In the genomic region with DNA sequence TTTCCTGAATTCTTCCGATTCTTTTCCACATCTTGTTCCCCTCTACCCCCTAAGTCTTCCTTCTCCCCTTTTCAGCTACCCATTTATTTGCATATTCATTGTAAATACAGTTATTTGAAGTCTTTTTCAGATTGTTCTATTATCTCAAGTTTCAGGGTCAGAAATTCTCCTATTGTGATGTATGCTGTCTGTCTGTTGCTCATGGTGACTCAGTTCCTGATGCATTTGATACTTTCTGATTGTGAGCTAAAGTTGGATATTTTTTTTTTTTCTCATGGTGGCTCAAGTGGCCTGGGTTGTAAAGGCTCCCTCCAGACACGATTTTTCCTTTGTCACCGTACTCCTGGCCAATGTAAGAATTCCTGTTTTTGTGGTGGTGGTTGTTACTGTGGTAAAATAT, we compare ENCODE assay signal across 14 cellular contexts. TPM values are rescaled to one million over a fixed set of nuclear protein-coding genes. Genes with fewer than 3 reads are reported as not detected.
DNase-seq lines count a peak whose midpoint lies in the region; ATAC-seq, FAIRE-seq and TF ChIP-seq lines count a peak whose summit lies in the region.
"Had no signal": no experiment of that assay in that cellular context is flagged by ENCODE, and none has a peak within 500 bp of the region (broad histone marks: within the 10 kb centered on the region; RNA-seq: fewer than 3 reads in every experiment).

No MANE protein-coding gene starts in this region.

- intact Hi-C loops in endothelial cell of umbilical vein (cut with micrococcal nuclease) (loop anchor here (2.0 kb wide), 1 partner anchor 63 kb away; no protein-coding TSS in a partner anchor), psoas muscle (cut with DNase I) (no loop called here)

- 76 to 85% (median 82%) methylated on average over 3 of the region's 3 CpGs for WGBS in psoas muscle, 3 donors

- H3K27ac ChIP-seq in SJSA1 (peak overlapping the region; percentile 39), endothelial cell of umbilical vein (ENCODE audit: insufficient read depth, low read depth, low read length) (peak overlapping the region; percentile 96), psoas muscle (no peak overlapping the region)
- H3K27ac ChIP-seq: left lung had no signal

- peak; percentile 89 for FAIRE-seq in endothelial cell of umbilical vein (lab: Jason Lieb, UNC)

- peak overlapping the region; percentile 59 for H3K9ac ChIP-seq in endothelial cell of umbilical vein (replicated peaks; ENCODE audit: extremely low read depth, insufficient read depth, low read length)

- no TSS peak for BruUV-seq in endothelial cell of umbilical vein (replicated peaks; lab: Mats Ljungman, UMichigan)

- POLR2A ChIA-PET in endothelial cell of umbilical vein (lab: Charles Lee): interaction anchor here (1.8 kb wide), 1 partner anchor 36 kb away, joined by 6 read pairs; a partner anchor contains a TSS

- H3K4me3 ChIP-seq in SJSA1 (no peak overlapping the region), endothelial cell of umbilical vein (replicated peaks in 1 of 3; ENCODE audit: insufficient read depth in 1 of 3, low read depth in 1 of 3, low read length in 3 of 3) (no peak overlapping the region), psoas muscle (no peak overlapping the region)
- H3K4me3 ChIP-seq: left lung had no signal

- H3K4me2 ChIP-seq in endothelial cell of umbilical vein (ENCODE audit: insufficient read depth, low read length): peak overlapping the region; percentile 71

- no peak overlapping the region for H3K4me3 Mint-ChIP-seq in immature natural killer cell
- H3K4me3 Mint-ChIP-seq: nephron, WTC11 had no signal

- no peaks in the 10 kb centered on the region for H3K9me1 ChIP-seq in endothelial cell of umbilical vein (replicated peaks; ENCODE audit: control insufficient read depth, extremely low read depth, insufficient read depth, low read length)

- no peak for TF ChIP-seq POLR2A in endothelial cell of umbilical vein (IDR thresholded peaks at IDR 0.05; ENCODE audit: low read depth, low read length)

- H3K79me2 ChIP-seq in endothelial cell of umbilical vein (ENCODE audit: control insufficient read depth, insufficient read depth, low read length): no peaks in the 10 kb centered on the region

- H3K27me3 Mint-ChIP-seq in immature natural killer cell (ENCODE audit: low read depth in 3 of 3): peaks cover 7 to 28% (median 14%) of the 10 kb centered on the region in 3 donors

- H3K27me3 ChIP-seq in SJSA1 (replicated peaks): 0 out of 2 replicates have a peak, but pooled peaks cover 3% of the 10 kb centered on the region
- H3K27me3 ChIP-seq in endothelial cell of umbilical vein (ENCODE audit: control insufficient read depth in 2 of 2, insufficient read depth in 2 of 2, low read length in 2 of 2): no peaks in the 10 kb centered on the region
- H3K27me3 ChIP-seq in psoas muscle (ENCODE audit: insufficient read depth in 3 of 3, low read length in 2 of 3): peaks cover 0 to 2% (median 0%) of the 10 kb centered on the region in 3 donors

- peaks cover 21 to 22% of the 10 kb centered on the region in 2 donors for H3K4me1 Mint-ChIP-seq in immature natural killer cell
- H3K4me1 Mint-ChIP-seq: nephron had no signal

- H3K36me3 Mint-ChIP-seq in immature natural killer cell: no peaks in the 10 kb centered on the region
- H3K36me3 Mint-ChIP-seq: CD14-positive monocyte, WTC11 had no signal

- no peaks in the 10 kb centered on the region for H3K9me3 Mint-ChIP-seq in immature natural killer cell
- H3K9me3 Mint-ChIP-seq: nephron, WTC11 had no signal

- no peak overlapping the region for H3K27ac Mint-ChIP-seq in immature natural killer cell
- H3K27ac Mint-ChIP-seq: CD14-positive monocyte, nephron had no signal

- H4K20me1 ChIP-seq in endothelial cell of umbilical vein (replicated peaks; ENCODE audit: control insufficient read depth, extremely low read depth, insufficient read depth, low read length): no peaks in the 10 kb centered on the region

- H3K36me3 ChIP-seq in SJSA1 (no peaks in the 10 kb centered on the region), endothelial cell of umbilical vein (ENCODE audit: control insufficient read depth in 2 of 2, extremely low read depth in 1 of 2, insufficient read depth in 2 of 2, low read length in 2 of 2) (no peaks in the 10 kb centered on the region), psoas muscle (ENCODE audit: insufficient read depth in 1 of 2, low read depth in 1 of 2) (no peaks in the 10 kb centered on the region)
- H3K36me3 ChIP-seq: left lung had no signal

- no peaks in the 10 kb centered on the region; the same call in 1 of the 2 replicates for H3K9me3 ChIP-seq in SJSA1 (replicated peaks)
- no peaks in the 10 kb centered on the region for H3K9me3 ChIP-seq in endothelial cell of umbilical vein (replicated peaks; ENCODE audit: control insufficient read depth, insufficient read depth, low read length)
- no peaks in the 10 kb centered on the region for H3K9me3 ChIP-seq in psoas muscle
- H3K9me3 ChIP-seq: left lung had no signal

- H2AFZ ChIP-seq in endothelial cell of umbilical vein (ENCODE audit: low read depth, low read length): peak overlapping the region; percentile 87

- dilution Hi-C loops in endothelial cell of umbilical vein (cut with MboI; ENCODE audit: extremely low pct_ligation_motif_present, low sequenced_read_pairs): no loop called here

- H3K4me1 ChIP-seq in SJSA1 (replicated peaks) (peaks cover 19% of the 10 kb centered on the region), endothelial cell of umbilical vein (ENCODE audit: control insufficient read depth, extremely low read depth, insufficient read depth, low read length) (peaks cover 13% of the 10 kb centered on the region), psoas muscle (no peaks in the 10 kb centered on the region)

- CTCF ChIA-PET in endothelial cell of umbilical vein (lab: Charles Lee): interaction anchor here (0.6 to 1.6 kb wide), 6 partner anchors 29 to 167 kb away, joined by 3 to 8 read pairs (median 3); no protein-coding TSS in a partner anchor

- no peak for ATAC-seq in psoas muscle
- ATAC-seq: left lung, WTC11 had no signal

- DNase-seq in HCEC 1CT (peak; percentile 70), SJSA1 (ENCODE audit: low read depth in 1 of 2, low spot score in 2 of 2) (peak in 1 of 2 experiments; percentile 46), endothelial cell of umbilical vein (ENCODE audit: low read depth, low spot score) (peak; percentile 88), pulmonary artery endothelial cell (ENCODE audit: low read depth, low spot score) (peak; percentile 68), amygdala (lab: John Stamatoyannopoulos, UW) (no peak), C1 segment of cervical spinal cord (lab: John Stamatoyannopoulos, UW) (no peak), psoas muscle (no peak), immature natural killer cell (no peak)
- DNase-seq: left lung, NCI-H1092 treated with DMSO at 0.1 percent for 48 hours had no signal

- TF ChIP-seq CTCF in endothelial cell of umbilical vein (IDR thresholded peaks at IDR 0.05; ENCODE audit: extremely low read depth in 1 of 2, insufficient read depth in 1 of 2, low read depth in 1 of 2, low read length in 2 of 2) (no peak), psoas muscle (IDR thresholded peaks at IDR 0.05) (no peak)

RNA-seq across cellular contexts. Expression of a gene that starts 4.9 kb away (rescaled TPM):
- total RNA-seq in SJSA1 (2014; rRNA removed; shearing (Covaris generic)): not detected in 2 replicates
- total RNA-seq in endothelial cell of umbilical vein: not detected in 2 replicates
- polyA plus RNA-seq in endothelial cell of umbilical vein: 0.14 and 0.41 TPM in 2 replicates
- polyA plus RNA-seq in endothelial cell of umbilical vein (2011; cell fraction: cytosol; rRNA removed): 0.08 and 0.14 TPM in 2 replicates
- polyA plus RNA-seq in endothelial cell of umbilical vein (2011; cell fraction: nucleus; rRNA removed): 0.25 and 0.28 TPM in 2 replicates
- polyA plus RNA-seq in endothelial cell of umbilical vein (2012): 0.40 and 0.82 TPM in 2 replicates
- polyA minus RNA-seq in endothelial cell of umbilical vein: 0.29 and 0.42 TPM in 2 replicates
- polyA minus RNA-seq in endothelial cell of umbilical vein (2011; cell fraction: cytosol; rRNA and poly(A)+ RNA removed): not detected
- polyA minus RNA-seq in endothelial cell of umbilical vein (2011; cell fraction: nucleus; rRNA and poly(A)+ RNA removed): not detected in 2 replicates
- total RNA-seq in pulmonary artery endothelial cell: under 0.01 TPM in 1 of 2 replicates, not detected in the other
- 10 to 100 TPM in 1 of 4 donors, 1 to 10 TPM in 3; 3.1 to 49.1 (median 3.6) TPM for total RNA-seq in psoas muscle
- 1 to 10 TPM; 1.2 to 3.1 (median 1.6) TPM for polyA plus RNA-seq in psoas muscle
- polyA plus RNA-seq in immature natural killer cell: 1 to 10 TPM; 3.6 to 6.9 (median 3.6) TPM
- total RNA-seq: G401 had no signal

RNA-seq across cellular contexts. Expression of a gene that starts 36.4 kb away (rescaled TPM):
- 272 and 297 TPM in 2 replicates for total RNA-seq in SJSA1 (2014; rRNA removed; shearing (Covaris generic))
- 218 and 226 TPM in 2 replicates for total RNA-seq in endothelial cell of umbilical vein
- 206 and 228 TPM in 2 replicates for polyA plus RNA-seq in endothelial cell of umbilical vein
- polyA plus RNA-seq in endothelial cell of umbilical vein (2011; cell fraction: cytosol; rRNA removed): 198 and 207 TPM in 2 replicates
- polyA plus RNA-seq in endothelial cell of umbilical vein (2011; cell fraction: nucleus; rRNA removed): 220 TPM in 2 replicates
- 213 and 240 TPM in 2 replicates for polyA plus RNA-seq in endothelial cell of umbilical vein (2012)
- 178 and 180 TPM in 2 replicates for polyA minus RNA-seq in endothelial cell of umbilical vein
- polyA minus RNA-seq in endothelial cell of umbilical vein (2011; cell fraction: cytosol; rRNA and poly(A)+ RNA removed): 71.8 TPM
- polyA minus RNA-seq in endothelial cell of umbilical vein (2011; cell fraction: nucleus; rRNA and poly(A)+ RNA removed): 89.6 and 94.9 TPM in 2 replicates
- 305 and 329 TPM in 2 replicates for total RNA-seq in pulmonary artery endothelial cell
- 10 to 100 TPM; 74.6 to 89.2 (median 85.4) TPM for total RNA-seq in psoas muscle
- 100 to 1,000 TPM; 110 to 230 (median 145) TPM for polyA plus RNA-seq in psoas muscle
- 100 to 1,000 TPM in 1 of 3 donors, 10 to 100 TPM in 2; 86.0 to 116 (median 94.7) TPM for polyA plus RNA-seq in immature natural killer cell

RNA-seq across cellular contexts. Expression of a gene that starts 55.8 kb away (rescaled TPM):
- not detected in 2 replicates for total RNA-seq in SJSA1 (2014; rRNA removed; shearing (Covaris generic))
- total RNA-seq in endothelial cell of umbilical vein: not detected in 2 replicates
- polyA plus RNA-seq in endothelial cell of umbilical vein: not detected in 2 replicates
- 0.03 TPM in 1 of 2 replicates, not detected in the other for polyA plus RNA-seq in endothelial cell of umbilical vein (2011; cell fraction: cytosol; rRNA removed)
- not detected in 2 replicates for polyA plus RNA-seq in endothelial cell of umbilical vein (2011; cell fraction: nucleus; rRNA removed)
- not detected in 2 replicates for polyA plus RNA-seq in endothelial cell of umbilical vein (2012)
- polyA minus RNA-seq in endothelial cell of umbilical vein: not detected in 2 replicates
- polyA minus RNA-seq in endothelial cell of umbilical vein (2011; cell fraction: cytosol; rRNA and poly(A)+ RNA removed): not detected
- not detected in 2 replicates for polyA minus RNA-seq in endothelial cell of umbilical vein (2011; cell fraction: nucleus; rRNA and poly(A)+ RNA removed)
- total RNA-seq in pulmonary artery endothelial cell: not detected in 2 replicates
- 1 to 10 TPM; 1.7 to 4.2 (median 3.1) TPM for total RNA-seq in psoas muscle
- polyA plus RNA-seq in psoas muscle: 1 to 10 TPM in 1 of 3 donors, under 1 TPM in 2; 0.75 to 1.5 (median 0.92) TPM
- 1 to 10 TPM in 2 of 3 donors, under 1 TPM in 1; 0.77 to 3.6 (median 1.9) TPM for polyA plus RNA-seq in immature natural killer cell

Comparison
In these comparisons a context has a peak if more than half of its experiments do, and no peak if none do; other contexts are left out.
1. DNase-seq: peak in HCEC 1CT (single experiment), endothelial cell of umbilical vein (single experiment) and pulmonary artery endothelial cell (single experiment); none in amygdala (0 of 56), C1 segment of cervical spinal cord (0 of 14), psoas muscle (0 of 2) and immature natural killer cell (0 of 3).